In genomic region chr6:28474441-28475219, GRCh38 we compare ENCODE assay signal across 9 cellular contexts. TPM values are rescaled to one million over a fixed set of nuclear protein-coding genes. Genes with fewer than 3 reads are reported as not detected.
DNase-seq lines count a peak whose midpoint lies in the region; ATAC-seq and TF ChIP-seq lines count a peak whose summit lies in the region.
"Had no signal": no experiment of that assay in that cellular context is flagged by ENCODE, and none has a peak within 500 bp of the region (broad histone marks: within the 10 kb centered on the region; RNA-seq: fewer than 3 reads in every experiment).

No MANE protein-coding gene starts in this region.

- peaks cover 4% of the 10 kb centered on the region for H3K4me1 Mint-ChIP-seq in CD8-positive, alpha-beta T cell (ENCODE audit: low read depth)
- no peaks in the 10 kb centered on the region for H3K4me1 Mint-ChIP-seq in activated T-helper 17 cell treated with anti-CD3 and anti-CD28 coated beads, Interleukin-2, amount 50 U/mL, for 72 hours

- CTCF ChIA-PET in CD8-positive, alpha-beta T cell (lab: Charles Lee): interaction anchor here (1.1 kb wide), 1 partner anchor 65 kb away, joined by 4 read pairs; no protein-coding TSS in a partner anchor

- H3K36me3 Mint-ChIP-seq in CD8-positive, alpha-beta T cell: no peaks in the 10 kb centered on the region
- H3K36me3 Mint-ChIP-seq in activated T-helper 17 cell treated with anti-CD3 and anti-CD28 coated beads, Interleukin-2, amount 50 U/mL, for 72 hours (ENCODE audit: low read depth): no peaks in the 10 kb centered on the region

- H3K27ac ChIP-seq in CD8-positive, alpha-beta T cell (ENCODE audit: low read depth, low read length): no peak overlapping the region

- DNase-seq in CD8-positive, alpha-beta T cell: no peak
- DNase-seq in NCI-H2081 treated with DMSO at 0.1 percent for 48 hours (lab: John Stamatoyannopoulos, UW) (peak; percentile 38), iPS-NIHi7 (ENCODE audit: extremely low spot score) (peak; percentile 57), GM19238 (ENCODE audit: insufficient read length, low spot score) (no peak)
- no peak for DNase-seq in activated CD8-positive, alpha-beta memory T cell treated with anti-CD3 and anti-CD28 coated beads, Interleukin-2, amount 50 U/mL, for 4 hours

- H3K27ac Mint-ChIP-seq in CD8-positive, alpha-beta T cell: no peak overlapping the region
- no peak overlapping the region for H3K27ac Mint-ChIP-seq in activated T-helper 17 cell treated with anti-CD3 and anti-CD28 coated beads, Interleukin-2, amount 50 U/mL, for 72 hours

- no peak overlapping the region for H3K4me3 ChIP-seq in CD8-positive, alpha-beta T cell (ENCODE audit: low read depth, low read length)

- intact Hi-C loops in CD8-positive, alpha-beta T cell (cut with DNase I, micrococcal nuclease): no loop called here

- H3K4me1 ChIP-seq in CD8-positive, alpha-beta T cell (ENCODE audit: insufficient read depth, low read length): no peaks in the 10 kb centered on the region

- no peaks in the 10 kb centered on the region for H3K9me3 ChIP-seq in CD8-positive, alpha-beta T cell (ENCODE audit: low read length)

- peak; percentile 26 for ATAC-seq in CD8-positive, alpha-beta T cell
- peak; percentile 60 for ATAC-seq in GM19351 (IDR thresholded peaks at IDR 0.05; ENCODE audit: unreplicated experiment)
- ATAC-seq in activated T-helper 17 cell treated with anti-CD3 and anti-CD28 coated beads, Interleukin-2, amount 50 U/mL, for 72 hours (replicated peaks): peak; percentile 60
- ATAC-seq in GM21515 (IDR thresholded peaks at IDR 0.05; ENCODE audit: unreplicated experiment): no peak

- no peaks in the 10 kb centered on the region for H3K27me3 ChIP-seq in CD8-positive, alpha-beta T cell (ENCODE audit: insufficient read depth, low read length)

- peak overlapping the region; percentile 30 for H3K4me3 Mint-ChIP-seq in CD8-positive, alpha-beta T cell
- H3K4me3 Mint-ChIP-seq in activated T-helper 17 cell treated with anti-CD3 and anti-CD28 coated beads, Interleukin-2, amount 50 U/mL, for 72 hours: peak overlapping the region; percentile 24

- no peak for TF ChIP-seq CTCF in CD8-positive, alpha-beta T cell (IDR thresholded peaks at IDR 0.05)

- no peaks in the 10 kb centered on the region for H3K9me3 Mint-ChIP-seq in CD8-positive, alpha-beta T cell
- peaks cover 3% of the 10 kb centered on the region for H3K9me3 Mint-ChIP-seq in activated T-helper 17 cell treated with anti-CD3 and anti-CD28 coated beads, Interleukin-2, amount 50 U/mL, for 72 hours

- POLR2A ChIA-PET in CD8-positive, alpha-beta T cell (lab: Charles Lee): no interaction called here

- peaks cover 50% of the 10 kb centered on the region for H3K27me3 Mint-ChIP-seq in CD8-positive, alpha-beta T cell (ENCODE audit: low read depth)
- peaks cover 54% of the 10 kb centered on the region for H3K27me3 Mint-ChIP-seq in activated T-helper 17 cell treated with anti-CD3 and anti-CD28 coated beads, Interleukin-2, amount 50 U/mL, for 72 hours

- H3K36me3 ChIP-seq in CD8-positive, alpha-beta T cell (ENCODE audit: insufficient read depth, low read length): no peaks in the 10 kb centered on the region

RNA-seq across cellular contexts. Expression of gene ZSCAN23, which starts 31.3 kb away (rescaled TPM):
- not detected for total RNA-seq in CD8-positive, alpha-beta T cell
- total RNA-seq in activated T-helper 17 cell treated with anti-CD3 and anti-CD28 coated beads, Interleukin-2, amount 50 U/mL, for 72 hours: under 1 TPM; 0.24 to 0.52 TPM

RNA-seq across cellular contexts. Expression of gene GPX6, which starts 41.0 kb away (rescaled TPM):
- not detected for total RNA-seq in CD8-positive, alpha-beta T cell
- not detected for total RNA-seq in activated T-helper 17 cell treated with anti-CD3 and anti-CD28 coated beads, Interleukin-2, amount 50 U/mL, for 72 hours
- total RNA-seq: pulmonary artery endothelial cell had no signal

RNA-seq across cellular contexts. Expression of gene GPX5, which starts 51.1 kb away (rescaled TPM):
- total RNA-seq in CD8-positive, alpha-beta T cell: not detected
- not detected for total RNA-seq in activated T-helper 17 cell treated with anti-CD3 and anti-CD28 coated beads, Interleukin-2, amount 50 U/mL, for 72 hours
- total RNA-seq: pulmonary artery endothelial cell had no signal

Comparison
In these comparisons a context has a peak if more than half of its experiments do, and no peak if none do; other contexts are left out.
1. DNase-seq: peak in NCI-H2081 treated with DMSO at 0.1 percent for 48 hours (single experiment) and iPS-NIHi7 (single experiment); none in CD8-positive, alpha-beta T cell (0 of 7), GM19238 (single experiment) and activated CD8-positive, alpha-beta memory T cell treated with anti-CD3 and anti-CD28 coated beads, Interleukin-2, amount 50 U/mL, for 4 hours (single experiment).